1 cellular context compared by ENCODE assay signal in genomic region chr9:125537442-125538091, GRCh38.
TF ChIP-seq lines count a peak whose summit lies in the region.

No MANE protein-coding gene starts in this region.

TF ChIP-seq in HepG2, 621 proteins besides CTCF, POLR2A, EP300 and RAD21 (continued from another document):
- peak; percentile 41; the same call in 1 of the 2 replicates for TF ChIP-seq ZFX (CRISPR knock-in tag; IDR thresholded peaks at IDR 0.05; ENCODE audit: low read depth)
- no peak for TF ChIP-seq ZNF18 (CRISPR knock-in tag; IDR thresholded peaks at IDR 0.05; ENCODE audit: insufficient replicate concordance)
- peak; percentile 94 for TF ChIP-seq ZKSCAN1 (IDR thresholded peaks at IDR 0.05; ENCODE audit: low read length)
- TF ChIP-seq ZNF496 (CRISPR knock-in tag; IDR thresholded peaks at IDR 0.05; ENCODE audit: insufficient replicate concordance), result no peak
- TF ChIP-seq SP5 (CRISPR knock-in tag; IDR thresholded peaks at IDR 0.05; ENCODE audit: borderline replicate concordance, low read depth), result peak; percentile 45; the same call in 1 of the 2 replicates
- 0 out of 2 replicates have a peak, but pooled peaks have one; percentile 11 for TF ChIP-seq GATAD1 (CRISPR knock-in tag; IDR thresholded peaks at IDR 0.05)
- TF ChIP-seq TEAD3 (CRISPR knock-in tag; optimal IDR thresholded peaks at IDR 0.05; ENCODE audit: borderline replicate concordance), result peak; percentile 58
- peak; percentile 58; the same call in 1 of the 2 replicates for TF ChIP-seq TBX2 (CRISPR knock-in tag; IDR thresholded peaks at IDR 0.05; ENCODE audit: borderline replicate concordance)
- TF ChIP-seq NKX3-1 (CRISPR knock-in tag; IDR thresholded peaks at IDR 0.05), result peak; percentile 48; the same call in 1 of the 2 replicates
- TF ChIP-seq MAFG (CRISPR knock-in tag; IDR thresholded peaks at IDR 0.05), result no peak
- TF ChIP-seq TEF (CRISPR knock-in tag; IDR thresholded peaks at IDR 0.05), result no peak
- TF ChIP-seq ZBED4 (CRISPR knock-in tag; IDR thresholded peaks at IDR 0.05; ENCODE audit: borderline replicate concordance), result no peak
- TF ChIP-seq ZNF615 (CRISPR knock-in tag; IDR thresholded peaks at IDR 0.05; ENCODE audit: borderline replicate concordance), result no peak
- 0 out of 2 replicates have a peak, but pooled peaks have one; percentile 23 for TF ChIP-seq ZNF710 (CRISPR knock-in tag; IDR thresholded peaks at IDR 0.05; ENCODE audit: borderline replicate concordance)
- TF ChIP-seq ZFY (CRISPR knock-in tag; IDR thresholded peaks at IDR 0.05), result peak; percentile 25; the same call in 1 of the 2 replicates
- TF ChIP-seq ZNF770 (CRISPR knock-in tag; IDR thresholded peaks at IDR 0.05), result peak; percentile 87
- TF ChIP-seq MLX (CRISPR knock-in tag; IDR thresholded peaks at IDR 0.05), result 0 out of 2 replicates have a peak, but pooled peaks have one; percentile 22
- TF ChIP-seq CHD4 (IDR thresholded peaks at IDR 0.05; ENCODE audit: borderline replicate concordance, low read length), result 0 out of 2 replicates have a peak, but pooled peaks have one; percentile 55
